Comparison of ENCODE assay signal across 1 cellular context in the genomic region with DNA sequence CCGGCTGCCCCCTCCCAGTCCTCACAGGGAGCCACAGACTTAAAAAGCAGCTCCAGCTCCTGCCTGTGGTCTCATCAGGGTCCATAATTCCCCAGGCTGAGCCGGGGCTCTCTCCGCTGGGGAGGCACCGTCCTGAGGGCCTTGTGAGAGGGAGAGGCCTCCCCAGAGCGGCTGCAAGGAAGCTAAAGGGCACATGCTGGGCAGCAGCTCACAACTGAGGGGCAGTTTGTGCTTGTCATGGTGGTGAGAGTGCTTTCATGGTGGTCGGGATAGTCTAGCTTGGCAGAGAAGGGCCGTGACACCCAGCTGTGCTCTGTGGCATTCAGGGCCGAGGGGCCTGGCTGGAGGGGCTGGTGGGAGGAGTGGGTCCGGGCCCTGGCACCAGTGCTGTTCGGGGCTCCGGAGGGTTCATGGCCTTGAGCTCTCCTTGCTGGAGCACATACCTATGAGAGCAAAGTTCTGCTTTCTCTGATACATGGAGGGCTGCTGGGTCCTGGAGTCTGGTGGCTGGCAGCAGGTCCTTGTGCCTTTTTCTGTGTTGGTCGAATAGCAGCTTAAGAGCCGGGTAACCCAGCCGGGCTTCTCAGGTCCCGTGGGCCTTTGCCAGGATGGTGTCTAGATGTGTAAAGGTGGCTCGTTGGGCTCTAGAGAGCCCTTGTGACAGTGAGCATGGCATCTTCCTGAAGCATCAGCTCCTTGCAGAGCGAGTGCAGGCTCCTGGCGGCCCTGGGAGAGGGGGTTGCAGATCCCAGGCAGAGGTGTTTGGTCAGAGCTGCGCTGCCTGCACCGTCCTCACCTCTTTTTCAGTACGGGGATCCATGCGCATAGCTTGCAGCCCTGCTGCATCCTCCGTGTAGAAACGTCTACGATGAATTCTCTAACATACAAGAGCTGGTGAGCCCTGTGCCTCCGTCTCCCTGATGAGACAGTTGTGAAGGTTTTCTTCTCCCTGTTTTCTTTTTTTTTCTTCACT.
TF ChIP-seq lines count a peak whose summit lies in the region.

No MANE protein-coding gene starts in this region.

TF ChIP-seq in HCT116, 20 proteins besides CTCF, POLR2A, EP300 and RAD21:
- TF ChIP-seq, protein P1, sequence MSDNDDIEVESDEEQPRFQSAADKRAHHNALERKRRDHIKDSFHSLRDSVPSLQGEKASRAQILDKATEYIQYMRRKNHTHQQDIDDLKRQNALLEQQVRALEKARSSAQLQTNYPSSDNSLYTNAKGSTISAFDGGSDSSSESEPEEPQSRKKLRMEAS (IDR thresholded peaks at IDR 0.05) = no peak
- TF ChIP-seq ELF1 (IDR thresholded peaks at IDR 0.05; ENCODE audit: borderline replicate concordance, low read depth) (no peak), SIN3A (IDR thresholded peaks at IDR 0.05; ENCODE audit: low read depth) (no peak), SP1 (IDR thresholded peaks at IDR 0.05; ENCODE audit: low read depth) (no peak), EZH2 (IDR thresholded peaks at IDR 0.05) (no peak), CBX3 (IDR thresholded peaks at IDR 0.05; ENCODE audit: low read depth) (no peak), JUND (IDR thresholded peaks at IDR 0.05) (no peak)
- TF ChIP-seq, protein P2, sequence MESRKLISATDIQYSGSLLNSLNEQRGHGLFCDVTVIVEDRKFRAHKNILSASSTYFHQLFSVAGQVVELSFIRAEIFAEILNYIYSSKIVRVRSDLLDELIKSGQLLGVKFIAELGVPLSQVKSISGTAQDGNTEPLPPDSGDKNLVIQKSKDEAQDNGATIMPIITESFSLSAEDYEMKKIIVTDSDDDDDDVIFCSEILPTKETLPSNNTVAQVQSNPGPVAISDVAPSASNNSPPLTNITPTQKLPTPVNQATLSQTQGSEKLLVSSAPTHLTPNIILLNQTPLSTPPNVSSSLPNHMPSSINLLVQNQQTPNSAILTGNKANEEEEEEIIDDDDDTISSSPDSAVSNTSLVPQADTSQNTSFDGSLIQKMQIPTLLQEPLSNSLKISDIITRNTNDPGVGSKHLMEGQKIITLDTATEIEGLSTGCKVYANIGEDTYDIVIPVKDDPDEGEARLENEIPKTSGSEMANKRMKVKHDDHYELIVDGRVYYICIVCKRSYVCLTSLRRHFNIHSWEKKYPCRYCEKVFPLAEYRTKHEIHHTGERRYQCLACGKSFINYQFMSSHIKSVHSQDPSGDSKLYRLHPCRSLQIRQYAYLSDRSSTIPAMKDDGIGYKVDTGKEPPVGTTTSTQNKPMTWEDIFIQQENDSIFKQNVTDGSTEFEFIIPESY (IDR thresholded peaks at IDR 0.05; ENCODE audit: extremely low read depth, insufficient replicate concordance, low read length) = no peak
- TF ChIP-seq, protein P3, sequence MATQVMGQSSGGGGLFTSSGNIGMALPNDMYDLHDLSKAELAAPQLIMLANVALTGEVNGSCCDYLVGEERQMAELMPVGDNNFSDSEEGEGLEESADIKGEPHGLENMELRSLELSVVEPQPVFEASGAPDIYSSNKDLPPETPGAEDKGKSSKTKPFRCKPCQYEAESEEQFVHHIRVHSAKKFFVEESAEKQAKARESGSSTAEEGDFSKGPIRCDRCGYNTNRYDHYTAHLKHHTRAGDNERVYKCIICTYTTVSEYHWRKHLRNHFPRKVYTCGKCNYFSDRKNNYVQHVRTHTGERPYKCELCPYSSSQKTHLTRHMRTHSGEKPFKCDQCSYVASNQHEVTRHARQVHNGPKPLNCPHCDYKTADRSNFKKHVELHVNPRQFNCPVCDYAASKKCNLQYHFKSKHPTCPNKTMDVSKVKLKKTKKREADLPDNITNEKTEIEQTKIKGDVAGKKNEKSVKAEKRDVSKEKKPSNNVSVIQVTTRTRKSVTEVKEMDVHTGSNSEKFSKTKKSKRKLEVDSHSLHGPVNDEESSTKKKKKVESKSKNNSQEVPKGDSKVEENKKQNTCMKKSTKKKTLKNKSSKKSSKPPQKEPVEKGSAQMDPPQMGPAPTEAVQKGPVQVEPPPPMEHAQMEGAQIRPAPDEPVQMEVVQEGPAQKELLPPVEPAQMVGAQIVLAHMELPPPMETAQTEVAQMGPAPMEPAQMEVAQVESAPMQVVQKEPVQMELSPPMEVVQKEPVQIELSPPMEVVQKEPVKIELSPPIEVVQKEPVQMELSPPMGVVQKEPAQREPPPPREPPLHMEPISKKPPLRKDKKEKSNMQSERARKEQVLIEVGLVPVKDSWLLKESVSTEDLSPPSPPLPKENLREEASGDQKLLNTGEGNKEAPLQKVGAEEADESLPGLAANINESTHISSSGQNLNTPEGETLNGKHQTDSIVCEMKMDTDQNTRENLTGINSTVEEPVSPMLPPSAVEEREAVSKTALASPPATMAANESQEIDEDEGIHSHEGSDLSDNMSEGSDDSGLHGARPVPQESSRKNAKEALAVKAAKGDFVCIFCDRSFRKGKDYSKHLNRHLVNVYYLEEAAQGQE (IDR thresholded peaks at IDR 0.05; ENCODE audit: low read depth) = no peak
TF ChIP-seq in HCT116: peak in this region for 0.
